19 cellular contexts compared by ENCODE assay signal in genomic region chr1:92065042-92065441, GRCh38. TPM values are rescaled to one million over a fixed set of nuclear protein-coding genes. Genes with fewer than 3 reads are reported as not detected.
DNase-seq lines count a peak whose midpoint lies in the region; ATAC-seq and TF ChIP-seq lines count a peak whose summit lies in the region.
"Had no signal": no experiment of that assay in that cellular context is flagged by ENCODE, and none has a peak within 500 bp of the region (broad histone marks: within the 10 kb centered on the region; RNA-seq: fewer than 3 reads in every experiment).

No MANE protein-coding gene starts in this region.

- H3K27me3 ChIP-seq in BE2C (no peaks in the 10 kb centered on the region), HCT116 (ENCODE audit: insufficient read depth, low read length) (no peaks in the 10 kb centered on the region), PC-3 (ENCODE audit: low read length) (no peaks in the 10 kb centered on the region), endodermal cell (ENCODE audit: control insufficient read depth, insufficient read depth, low read length, poor library complexity, severe bottlenecking) (no peaks in the 10 kb centered on the region)
- H3K27me3 ChIP-seq: hepatocyte, left lung had no signal

- H3K9me2 ChIP-seq in HCT116 (ENCODE audit: insufficient read depth) (no peaks in the 10 kb centered on the region), PC-3 (replicated peaks; ENCODE audit: low read length) (no peaks in the 10 kb centered on the region)

- H3K4me3 Mint-ChIP-seq in endodermal cell (no peak overlapping the region), mesothelial cell of epicardium (no peak overlapping the region)
- H3K4me3 Mint-ChIP-seq: activated B cell treated with CpG ODN at 0.5 μM for 24 hours; CD4-positive, CD25-positive, alpha-beta regulatory T cell; naive B cell had no signal

- 96% methylated on average over 3 of the region's 3 CpGs; no CpG with 5 or more reads in 1 of the 2 experiments for WGBS in endodermal cell (ENCODE audit: insufficient coverage in 1 of 2, insufficient read length in 1 of 2), 2 experiments

- POLR2A ChIA-PET in HCT116 (lab: Charles Lee): no interaction called here
- POLR2A ChIA-PET in PC-3 (lab: Charles Lee; ENCODE audit: unreplicated experiment): no interaction called here

- H3K9me3 ChIP-seq in BE2C: no peaks in the 10 kb centered on the region
- H3K9me3 ChIP-seq in HCT116 (ENCODE audit: control insufficient read depth in 1 of 2, insufficient read depth in 1 of 2, low read depth in 1 of 2, low read length in 2 of 2): no peaks in the 10 kb centered on the region
- no peaks in the 10 kb centered on the region for H3K9me3 ChIP-seq in PC-3 (ENCODE audit: low read length)
- no peaks in the 10 kb centered on the region for H3K9me3 ChIP-seq in endodermal cell (ENCODE audit: control insufficient read depth, low read length)
- H3K9me3 ChIP-seq: left lung, prostate gland, stomach had no signal

- H3K4me1 Mint-ChIP-seq in endodermal cell (no peaks in the 10 kb centered on the region), mesothelial cell of epicardium (no peaks in the 10 kb centered on the region)
- H3K4me1 Mint-ChIP-seq: activated B cell treated with CpG ODN at 0.5 μM for 24 hours; CD4-positive, CD25-positive, alpha-beta regulatory T cell; naive B cell had no signal

- ATAC-seq in HCT116 (peak; percentile 59; the same call in 1 of the 2 replicates), PC-3 (peak; percentile 59; the same call in 1 of the 2 replicates), GM21576 (IDR thresholded peaks at IDR 0.05; ENCODE audit: unreplicated experiment) (no peak), GM18867 (IDR thresholded peaks at IDR 0.05; ENCODE audit: unreplicated experiment) (no peak), GM19328 (IDR thresholded peaks at IDR 0.05; ENCODE audit: unreplicated experiment) (no peak)
- ATAC-seq: left lung had no signal

- CTCF ChIA-PET in HCT116 (lab: Charles Lee): no interaction called here
- CTCF ChIA-PET in PC-3 (lab: Charles Lee): no interaction called here

- H3K27me3 Mint-ChIP-seq in endodermal cell (ENCODE audit: insufficient read depth) (no peaks in the 10 kb centered on the region), mesothelial cell of epicardium (ENCODE audit: low read depth) (no peaks in the 10 kb centered on the region)
- H3K27me3 Mint-ChIP-seq: naive B cell had no signal

- BruUV-seq in HCT116 (replicated peaks; lab: Mats Ljungman, UMichigan): no TSS peak
- no TSS peak for BruUV-seq in PC-3 (replicated peaks; lab: Mats Ljungman, UMichigan)

- H2AFZ ChIP-seq in HCT116 (ENCODE audit: low read depth, low read length, poor library complexity, severe bottlenecking): no peak overlapping the region
- H2AFZ ChIP-seq in PC-3 (ENCODE audit: low read length): no peak overlapping the region
- H2AFZ ChIP-seq: hepatocyte had no signal

- H3K79me2 ChIP-seq in HCT116 (ENCODE audit: insufficient read depth, low read length) (no peaks in the 10 kb centered on the region), PC-3 (ENCODE audit: low read length) (no peaks in the 10 kb centered on the region)
- H3K79me2 ChIP-seq: hepatocyte had no signal

- no peaks in the 10 kb centered on the region for H3K4me1 ChIP-seq in BE2C
- no peaks in the 10 kb centered on the region for H3K4me1 ChIP-seq in HCT116 (ENCODE audit: control insufficient read depth in 1 of 2, insufficient read depth in 2 of 2, low read length in 2 of 2)
- H3K4me1 ChIP-seq in PC-3 (ENCODE audit: insufficient read depth, low read length): no peaks in the 10 kb centered on the region
- H3K4me1 ChIP-seq in endodermal cell (ENCODE audit: control insufficient read depth, insufficient read depth, low read length): no peaks in the 10 kb centered on the region
- H3K4me1 ChIP-seq: left lung, prostate gland, stomach had no signal

- TF ChIP-seq POLR2A in HCT116 (IDR thresholded peaks at IDR 0.05; ENCODE audit: borderline replicate concordance, extremely low read depth, insufficient read depth, insufficient read length): no peak

- H3K4me3 ChIP-seq in BE2C (ENCODE audit: low read depth, low read length) (no peak overlapping the region), HCT116 (replicated peaks in 1 of 2; ENCODE audit: low read depth in 1 of 2, low read length in 2 of 2) (no peak overlapping the region), PC-3 (ENCODE audit: low read length) (no peak overlapping the region), endodermal cell (ENCODE audit: low read length) (no peak overlapping the region)
- H3K4me3 ChIP-seq: hepatocyte, left lung, prostate gland, stomach had no signal

- TF ChIP-seq RAD21 in HCT116 (IDR thresholded peaks at IDR 0.05; ENCODE audit: low read depth): no peak

- TF ChIP-seq CTCF in BE2C (IDR thresholded peaks at IDR 0.05; ENCODE audit: low read depth, low read length) (0 out of 2 replicates have a peak, but pooled peaks have one; percentile 7), HCT116 (IDR thresholded peaks at IDR 0.05 in 2 of 3, conservative IDR thresholded peaks at IDR 0.05 in 1 of 3; ENCODE audit: borderline replicate concordance in 1 of 3, insufficient read depth in 1 of 3, low read depth in 2 of 3, low read length in 2 of 3) (peak in 2 of 3 experiments; percentile 11 to 20; a peak in 1 of 6 replicates), PC-3 (conservative IDR thresholded peaks at IDR 0.05; ENCODE audit: low read depth, low read length) (peak; percentile 44), endodermal cell (conservative IDR thresholded peaks at IDR 0.05) (peak; percentile 62), mesothelial cell of epicardium (IDR thresholded peaks at IDR 0.05; ENCODE audit: unreplicated experiment) (no peak)

- H4K20me1 ChIP-seq in HCT116 (ENCODE audit: insufficient read depth): no peaks in the 10 kb centered on the region
- H4K20me1 ChIP-seq in PC-3 (ENCODE audit: low read length): no peaks in the 10 kb centered on the region

- H3K36me3 ChIP-seq in BE2C: no peaks in the 10 kb centered on the region
- H3K36me3 ChIP-seq in HCT116 (ENCODE audit: control insufficient read depth in 1 of 2, insufficient read depth in 2 of 2, low read length in 2 of 2): no peaks in the 10 kb centered on the region
- H3K36me3 ChIP-seq in PC-3 (ENCODE audit: low read depth, low read length): no peaks in the 10 kb centered on the region
- no peaks in the 10 kb centered on the region for H3K36me3 ChIP-seq in endodermal cell (ENCODE audit: control insufficient read depth, insufficient read depth, low read length)
- H3K36me3 ChIP-seq: left lung, prostate gland, stomach had no signal

- H3K9ac ChIP-seq in HCT116 (ENCODE audit: low read length) (no peak overlapping the region), PC-3 (ENCODE audit: low read length) (no peak overlapping the region), endodermal cell (ENCODE audit: extremely low read depth, low read length, poor library complexity, severe bottlenecking) (no peak overlapping the region)

- intact Hi-C loops in HCT116 (cut with micrococcal nuclease) (no loop called here), PC-3 (cut with micrococcal nuclease) (no loop called here)

- no peaks in the 10 kb centered on the region for H3K9me3 Mint-ChIP-seq in endodermal cell
- H3K9me3 Mint-ChIP-seq in mesothelial cell of epicardium: no peaks in the 10 kb centered on the region
- H3K9me3 Mint-ChIP-seq: activated B cell treated with CpG ODN at 0.5 μM for 24 hours; CD4-positive, CD25-positive, alpha-beta regulatory T cell; naive B cell had no signal

- H3K36me3 Mint-ChIP-seq in endodermal cell (ENCODE audit: low read depth): no peaks in the 10 kb centered on the region
- H3K36me3 Mint-ChIP-seq in mesothelial cell of epicardium: no peaks in the 10 kb centered on the region
- H3K36me3 Mint-ChIP-seq: CD4-positive, CD25-positive, alpha-beta regulatory T cell; naive B cell had no signal

- DNase-seq in BE2C (no peak), HCT116 (ENCODE audit: low read depth, low spot score) (no peak), PC-3 (peak; percentile 10), endodermal cell (no peak), mesothelial cell of epicardium (ENCODE audit: low spot score in 2 of 2, unreplicated experiment in 2 of 2) (no peak)
- DNase-seq: activated B cell treated with CpG ODN at 0.5 μM for 24 hours, cortex of kidney, left lung, naive B cell, NCI-H2107, NCI-H774, stomach had no signal

- no peaks in the 10 kb centered on the region for H3F3A ChIP-seq in PC-3 (ENCODE audit: low read length, unreplicated experiment)

- RAD21 ChIA-PET in HCT116 (lab: Charles Lee; ENCODE audit: low non-redundant PET in 1 of 2, low total read pairs in 2 of 2, uncharacterized antibody in 2 of 2, unreplicated experiment in 2 of 2): no interaction called here

- H3K27ac ChIP-seq in HCT116 (ENCODE audit: low read depth, low read length) (no peak overlapping the region), PC-3 (ENCODE audit: low read length) (no peak overlapping the region), endodermal cell (ENCODE audit: low read depth, low read length) (no peak overlapping the region)
- H3K27ac ChIP-seq: hepatocyte, left lung, prostate gland, stomach had no signal

- H3K4me2 ChIP-seq in HCT116 (ENCODE audit: low read length) (no peak overlapping the region), PC-3 (ENCODE audit: low read length) (no peak overlapping the region)
- H3K4me2 ChIP-seq: hepatocyte had no signal

- H3K27ac Mint-ChIP-seq in endodermal cell: no peak overlapping the region
- H3K27ac Mint-ChIP-seq in mesothelial cell of epicardium: no peak overlapping the region
- H3K27ac Mint-ChIP-seq: activated B cell treated with CpG ODN at 0.5 μM for 24 hours; CD4-positive, CD25-positive, alpha-beta regulatory T cell; naive B cell had no signal

TF ChIP-seq in HCT116, 20 proteins besides CTCF, POLR2A, EP300 and RAD21 (continues in another document):
- no peak for TF ChIP-seq JUND (IDR thresholded peaks at IDR 0.05)

RNA-seq across cellular contexts. Expression of gene SETSIP, which starts 10.2 kb away (rescaled TPM):
- 1.5 TPM for polyA plus RNA-seq in BE2C (2012; ENCODE audit: insufficient read depth, insufficient read length, low read depth)
- total RNA-seq in HCT116 (2021; ENCODE audit: unreplicated experiment) (0.27 TPM), PC-3 (2014; rRNA removed) (0.91 TPM in 1 of 2 replicates, not detected in the other), endodermal cell (under 1 TPM in 1 of 2 donors, not detected in 1; 0.37 TPM), mesothelial cell of epicardium (not detected in 3 replicates)
- 0.14 TPM in 1 of 2 replicates, not detected in the other for polyA plus RNA-seq in HCT116 (2012)
- 0.36 TPM for polyA plus RNA-seq in endodermal cell (2013, experiment 1 of 2)
- polyA plus RNA-seq in endodermal cell (2013, experiment 2 of 2): not detected
- total RNA-seq: activated B cell treated with CpG ODN at 0.5 μM for 24 hours; astrocyte; CD4-positive, CD25-positive, alpha-beta regulatory T cell; hepatocyte; left lung; prostate gland; stomach had no signal
- polyA plus RNA-seq: CD4-positive, CD25-positive, alpha-beta regulatory T cell; hepatocyte; stomach had no signal

RNA-seq across cellular contexts. Expression of gene BTBD8, which starts 15.1 kb away (rescaled TPM):
- not detected for polyA plus RNA-seq in BE2C (2012; ENCODE audit: insufficient read depth, insufficient read length, low read depth)
- 2.8 TPM for total RNA-seq in HCT116 (2021; ENCODE audit: unreplicated experiment)
- polyA plus RNA-seq in HCT116 (2012): 0.60 and 1.1 TPM in 2 replicates
- total RNA-seq in PC-3 (2014; rRNA removed): 2.1 and 3.9 TPM in 2 replicates
- 1 to 10 TPM; 6.8 to 8.1 TPM for total RNA-seq in endodermal cell
- polyA plus RNA-seq in endodermal cell (2013, experiment 1 of 2): 3.9 TPM
- polyA plus RNA-seq in endodermal cell (2013, experiment 2 of 2): 3.3 TPM
- 6.6 to 8.7 TPM (median 8.4 TPM) in 3 replicates for total RNA-seq in mesothelial cell of epicardium

RNA-seq across cellular contexts. Expression of gene EPHX4, which starts 35.3 kb away (rescaled TPM):
- polyA plus RNA-seq in BE2C (2012; ENCODE audit: insufficient read depth, insufficient read length, low read depth): not detected
- 2.6 TPM for total RNA-seq in HCT116 (2021; ENCODE audit: unreplicated experiment)
- polyA plus RNA-seq in HCT116 (2012): 1.4 and 2.6 TPM in 2 replicates
- 5.9 and 8.4 TPM in 2 replicates for total RNA-seq in PC-3 (2014; rRNA removed)
- total RNA-seq in endodermal cell: under 1 TPM; 0.40 to 0.73 TPM
- polyA plus RNA-seq in endodermal cell (2013, experiment 1 of 2): 0.93 TPM
- 0.99 TPM for polyA plus RNA-seq in endodermal cell (2013, experiment 2 of 2)
- total RNA-seq in mesothelial cell of epicardium: 1.3 to 1.5 TPM (median 1.4 TPM) in 3 replicates
- total RNA-seq: activated B cell treated with CpG ODN at 0.5 μM for 24 hours; CD4-positive, CD25-positive, alpha-beta regulatory T cell had no signal
- polyA plus RNA-seq: CD4-positive, CD25-positive, alpha-beta regulatory T cell had no signal

Comparison
In these comparisons a context has a peak if more than half of its experiments do, and no peak if none do; other contexts are left out.
1. ATAC-seq: peak in HCT116 (single experiment) and PC-3 (single experiment); none in GM21576 (single experiment), GM18867 (single experiment) and GM19328 (single experiment).